ENCODE assay signal across 19 cellular contexts in the genomic region with DNA sequence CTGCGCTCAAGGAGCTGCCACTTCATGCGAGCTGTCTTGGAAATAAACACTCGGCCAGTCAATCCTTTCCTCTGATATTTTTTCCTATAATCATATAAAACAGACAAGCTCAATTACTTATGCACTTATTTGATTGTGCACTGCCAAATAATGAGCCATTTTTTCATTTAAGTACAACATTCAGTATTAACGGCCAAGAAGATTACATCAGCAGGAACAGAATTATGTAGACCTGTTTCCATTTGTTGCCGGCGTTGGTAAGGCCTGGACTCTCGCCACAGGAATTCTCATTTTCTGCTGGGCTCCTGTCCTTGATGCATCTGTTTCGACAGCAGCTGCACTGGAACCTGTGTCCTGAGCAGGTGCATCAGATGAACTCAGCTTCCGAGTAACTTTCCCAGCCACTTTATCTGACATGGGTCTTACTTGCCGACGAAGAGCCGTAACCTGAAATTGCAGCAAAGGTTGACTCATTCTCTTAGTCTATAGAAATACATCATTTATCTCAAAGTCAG.
"Had no signal": no experiment of that assay in that cellular context is flagged by ENCODE, and none has a peak within 500 bp of the region (broad histone marks: within the 10 kb centered on the region; RNA-seq: fewer than 3 reads in every experiment).

No MANE protein-coding gene starts in this region.

- H3K27ac ChIP-seq: esophagus muscularis mucosa, gastroesophageal sphincter, heart left ventricle, parathyroid adenoma, sigmoid colon had no signal

- H3K9me3 ChIP-seq: esophagus muscularis mucosa, gastroesophageal sphincter, heart left ventricle, sigmoid colon had no signal

- H3K9ac ChIP-seq: parathyroid adenoma had no signal

- H3K4me3 ChIP-seq: esophagus muscularis mucosa, gastroesophageal sphincter, heart left ventricle, sigmoid colon had no signal

- H3K4me3 Mint-ChIP-seq: dendritic cell treated with granulocyte-macrophage colony-stimulating factor and Interleukin-4, amounts not matched to agents 40 ng/mL and 50 ng/mL, for 4 days had no signal

- H3K4me1 ChIP-seq: gastroesophageal sphincter, parathyroid adenoma, sigmoid colon had no signal

- H3K27me3 ChIP-seq: esophagus muscularis mucosa, gastroesophageal sphincter, heart left ventricle, sigmoid colon had no signal

- DNase-seq: activated CD4-positive, alpha-beta T cell treated with anti-CD3 and anti-CD28 coated beads for 48 hours; activated CD4-positive, CD25-positive, alpha-beta regulatory T cell; activated CD8-positive, alpha-beta memory T cell treated with anti-CD3 and anti-CD28 coated beads for 24 hours; activated CD8-positive, alpha-beta memory T cell treated with anti-CD3 and anti-CD28 coated beads, Interleukin-2, amount 50 U/mL, for 48 hours; activated effector memory CD4-positive, alpha-beta T cell treated with anti-CD3 and anti-CD28 coated beads, Interleukin-2, amount 50 U/mL, for 16 hours; activated T-cell treated with anti-CD3 and anti-CD28 coated beads, Interleukin-2, amount 50 U/mL, for 48 hours; effector CD8-positive, alpha-beta T cell; heart left ventricle; left ventricle myocardium superior; mesenchymal stem cell; naive thymus-derived CD8-positive, alpha-beta T cell; sigmoid colon; stimulated activated naive CD4-positive, alpha-beta T cell; T1000 had no signal

- H3K27ac Mint-ChIP-seq: activated naive CD4-positive, alpha-beta T cell treated with anti-CD3 and anti-CD28 coated beads, Interleukin-2, amount 50 U/mL, for 24 hours; dendritic cell treated with granulocyte-macrophage colony-stimulating factor and Interleukin-4, amounts not matched to agents 40 ng/mL and 50 ng/mL, for 4 days had no signal

- H3K27me3 Mint-ChIP-seq: activated naive CD4-positive, alpha-beta T cell treated with anti-CD3 and anti-CD28 coated beads, Interleukin-2, amount 50 U/mL, for 24 hours; dendritic cell treated with granulocyte-macrophage colony-stimulating factor and Interleukin-4, amounts not matched to agents 40 ng/mL and 50 ng/mL, for 4 days; naive thymus-derived CD8-positive, alpha-beta T cell had no signal

- H3K9me3 Mint-ChIP-seq: activated naive CD4-positive, alpha-beta T cell treated with anti-CD3 and anti-CD28 coated beads, Interleukin-2, amount 50 U/mL, for 24 hours; dendritic cell treated with granulocyte-macrophage colony-stimulating factor and Interleukin-4, amounts not matched to agents 40 ng/mL and 50 ng/mL, for 4 days; naive thymus-derived CD8-positive, alpha-beta T cell had no signal

- ATAC-seq: gastroesophageal sphincter; heart left ventricle; left ventricle myocardium superior; naive thymus-derived CD8-positive, alpha-beta T cell had no signal

- H2AFZ ChIP-seq: parathyroid adenoma had no signal

- H3K79me2 ChIP-seq: parathyroid adenoma had no signal
